ENCODE assay signal across 14 cellular contexts in the genomic region with DNA sequence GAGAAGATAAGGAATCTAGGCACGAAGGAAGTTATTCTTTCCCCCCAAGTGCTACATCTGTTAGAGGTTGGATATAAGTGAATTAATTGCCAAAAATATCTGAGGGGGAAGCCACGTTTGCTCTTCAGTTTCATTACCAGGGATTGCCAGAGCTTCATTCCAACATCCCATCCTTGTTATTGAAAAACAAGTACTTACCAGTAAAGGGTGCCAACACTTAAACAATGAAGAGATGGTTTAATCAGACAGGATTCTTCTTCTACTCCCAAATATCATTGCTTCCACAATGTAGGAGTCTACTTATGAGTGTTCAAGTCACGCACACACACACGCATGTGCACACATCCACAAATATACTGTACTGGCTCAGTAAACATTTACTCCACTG.
DNase-seq lines count a peak whose midpoint lies in the region; ATAC-seq, FAIRE-seq and TF ChIP-seq lines count a peak whose summit lies in the region.
"Had no signal": no experiment of that assay in that cellular context is flagged by ENCODE, and none has a peak within 500 bp of the region (broad histone marks: within the 10 kb centered on the region; RNA-seq: fewer than 3 reads in every experiment).

No MANE protein-coding gene starts in this region.

- FAIRE-seq in astrocyte (lab: Jason Lieb, UNC) = no peak

- peak overlapping the region; percentile 65 for H3K4me2 ChIP-seq in Karpas-422 (ENCODE audit: low read depth, low read length, poor library complexity, severe bottlenecking)
- H3K4me2 ChIP-seq in astrocyte (ENCODE audit: low read length) = peak overlapping the region; percentile 35

- H3K27me3 ChIP-seq in CD4-positive, alpha-beta T cell (ENCODE audit: control insufficient read depth, insufficient read depth, low read length) = no peaks in the 10 kb centered on the region
- H3K27me3 ChIP-seq in Karpas-422 (ENCODE audit: low read length) = no peaks in the 10 kb centered on the region
- H3K27me3 ChIP-seq in astrocyte (ENCODE audit: insufficient read depth, low read length) = no peaks in the 10 kb centered on the region

- no peak overlapping the region for H3K27ac ChIP-seq in CD4-positive, alpha-beta T cell (ENCODE audit: low read depth, low read length)
- H3K27ac ChIP-seq in Karpas-422 (ENCODE audit: low read length) = peak overlapping the region; percentile 92
- peak overlapping the region; percentile 22 for H3K27ac ChIP-seq in astrocyte (ENCODE audit: low read depth, low read length)

- H2AFZ ChIP-seq in Karpas-422 (ENCODE audit: low read length) (no peak overlapping the region), astrocyte (ENCODE audit: low read depth, low read length) (no peak overlapping the region)

- H4K20me1 ChIP-seq in Karpas-422 (ENCODE audit: insufficient read depth, low read depth, low read length) (no peaks in the 10 kb centered on the region), astrocyte (ENCODE audit: insufficient read depth, low read length) (no peaks in the 10 kb centered on the region)

- H3K27ac Mint-ChIP-seq in CD4-positive, alpha-beta T cell = peak overlapping the region; percentile 85
- H3K27ac Mint-ChIP-seq in astrocyte (ENCODE audit: unreplicated experiment) (no peak overlapping the region), natural killer cell (peak overlapping the region; percentile 89 to 95)
- H3K27ac Mint-ChIP-seq: H9 had no signal

- DNase-seq in CD4-positive, alpha-beta T cell = no peak
- DNase-seq in Karpas-422 (no peak), astrocyte (ENCODE audit: low read depth) (no peak), natural killer cell (no peak), NCI-H2171 treated with DMSO at 0.1 percent for 48 hours (lab: John Stamatoyannopoulos, UW) (no peak), nucleus accumbens (lab: John Stamatoyannopoulos, UW) (no peak), C1 segment of cervical spinal cord (lab: John Stamatoyannopoulos, UW) (no peak), germinal center (ENCODE audit: low spot score) (no peak)
- DNase-seq: H9; midbrain; NCI-H1694 treated with DMSO at 0.1 percent for 48 hours; NK-92 treated with Interleukin-12 subunit alpha and Interleukin-12 subunit beta, amount 100 ng/mL, for 24 hours; SW 1271 had no signal

- intact Hi-C loops in CD4-positive, alpha-beta T cell (cut with DNase I, micrococcal nuclease) = loop anchor here in 1 of 2 experiments (5.0 kb wide), 1 partner anchor 36 kb away; no protein-coding TSS in a partner anchor
- intact Hi-C loops in natural killer cell (cut with micrococcal nuclease) = loop anchor here (5.0 to 10.0 kb wide), 3 partner anchors 76 to 421 kb away; a partner anchor contains a TSS

- H3K9me2 ChIP-seq in Karpas-422 (replicated peaks; ENCODE audit: insufficient read depth, low read length) = no peaks in the 10 kb centered on the region

- H3K4me1 Mint-ChIP-seq in CD4-positive, alpha-beta T cell (ENCODE audit: low read depth) = peaks cover 81% of the 10 kb centered on the region
- H3K4me1 Mint-ChIP-seq in astrocyte (ENCODE audit: low read depth, unreplicated experiment) (peaks cover 10% of the 10 kb centered on the region), natural killer cell (peaks cover 38 to 45% of the 10 kb centered on the region in 2 donors)

- POLR2A ChIA-PET in CD4-positive, alpha-beta T cell (lab: Charles Lee) = no interaction called here

- H3K9ac ChIP-seq in Karpas-422 (ENCODE audit: low read length) (no peak overlapping the region), astrocyte (ENCODE audit: low read length) (peak overlapping the region; percentile 2)

- CTCF ChIA-PET in CD4-positive, alpha-beta T cell (lab: Charles Lee) = no interaction called here

- H3K4me3 Mint-ChIP-seq in CD4-positive, alpha-beta T cell = no peak overlapping the region
- H3K4me3 Mint-ChIP-seq in astrocyte (ENCODE audit: unreplicated experiment) = no peak overlapping the region
- H3K4me3 Mint-ChIP-seq in natural killer cell = no peak overlapping the region
- H3K4me3 Mint-ChIP-seq: H9 had no signal

- ATAC-seq in CD4-positive, alpha-beta T cell (ENCODE audit: poor library complexity) = no peak
- ATAC-seq in natural killer cell = no peak

- peaks cover 10% of the 10 kb centered on the region for H3K9me3 ChIP-seq in CD4-positive, alpha-beta T cell (ENCODE audit: control insufficient read depth, low read length)
- H3K9me3 ChIP-seq in Karpas-422 (ENCODE audit: low read length) (no peaks in the 10 kb centered on the region), astrocyte (ENCODE audit: insufficient read depth, low read depth, low read length) (no peaks in the 10 kb centered on the region)

- H3K79me2 ChIP-seq in Karpas-422 (ENCODE audit: low read length) (no peaks in the 10 kb centered on the region), astrocyte (ENCODE audit: insufficient read depth, low read length) (no peaks in the 10 kb centered on the region)

- no peaks in the 10 kb centered on the region for H3K36me3 ChIP-seq in Karpas-422 (ENCODE audit: insufficient read depth, low read length)
- no peaks in the 10 kb centered on the region for H3K36me3 ChIP-seq in astrocyte (ENCODE audit: insufficient read depth, low read length)

- peaks cover 69% of the 10 kb centered on the region for H3K4me1 ChIP-seq in Karpas-422 (ENCODE audit: low read length)
- H3K4me1 ChIP-seq in astrocyte (ENCODE audit: insufficient read depth, low read length) = peaks cover 17% of the 10 kb centered on the region

- no peaks in the 10 kb centered on the region for H3K27me3 Mint-ChIP-seq in CD4-positive, alpha-beta T cell
- H3K27me3 Mint-ChIP-seq in astrocyte (ENCODE audit: low read depth, unreplicated experiment) = peaks cover 4% of the 10 kb centered on the region
- H3K27me3 Mint-ChIP-seq in natural killer cell (ENCODE audit: low read depth in 2 of 2) = no peaks in the 10 kb centered on the region

- H3K4me3 ChIP-seq in Karpas-422 (ENCODE audit: low read length) = 0 out of 2 replicates have a peak overlapping the region, but pooled peaks have one; percentile 16
- H3K4me3 ChIP-seq in astrocyte (ENCODE audit: insufficient read depth, low read depth, low read length) = no peak overlapping the region

- peaks cover 3% of the 10 kb centered on the region for H3K9me3 Mint-ChIP-seq in CD4-positive, alpha-beta T cell
- H3K9me3 Mint-ChIP-seq in astrocyte (ENCODE audit: unreplicated experiment) = peaks cover 6% of the 10 kb centered on the region
- peaks cover 0 to 6% of the 10 kb centered on the region in 2 donors for H3K9me3 Mint-ChIP-seq in natural killer cell

- H3K36me3 Mint-ChIP-seq in CD4-positive, alpha-beta T cell (ENCODE audit: low read depth) = peaks cover 16% of the 10 kb centered on the region
- no peaks in the 10 kb centered on the region for H3K36me3 Mint-ChIP-seq in astrocyte (ENCODE audit: low read depth, unreplicated experiment)
- H3K36me3 Mint-ChIP-seq in natural killer cell = no peaks in the 10 kb centered on the region
- H3K36me3 Mint-ChIP-seq: brain had no signal

- no peak for TF ChIP-seq CTCF in CD4-positive, alpha-beta T cell (IDR thresholded peaks at IDR 0.05)
- TF ChIP-seq CTCF in astrocyte (IDR thresholded peaks at IDR 0.05; ENCODE audit: insufficient read depth, low read depth, low read length) (no peak), natural killer cell (IDR thresholded peaks at IDR 0.05) (no peak)
